Comparison of ENCODE assay signal across 8 cellular contexts in the genomic region with DNA sequence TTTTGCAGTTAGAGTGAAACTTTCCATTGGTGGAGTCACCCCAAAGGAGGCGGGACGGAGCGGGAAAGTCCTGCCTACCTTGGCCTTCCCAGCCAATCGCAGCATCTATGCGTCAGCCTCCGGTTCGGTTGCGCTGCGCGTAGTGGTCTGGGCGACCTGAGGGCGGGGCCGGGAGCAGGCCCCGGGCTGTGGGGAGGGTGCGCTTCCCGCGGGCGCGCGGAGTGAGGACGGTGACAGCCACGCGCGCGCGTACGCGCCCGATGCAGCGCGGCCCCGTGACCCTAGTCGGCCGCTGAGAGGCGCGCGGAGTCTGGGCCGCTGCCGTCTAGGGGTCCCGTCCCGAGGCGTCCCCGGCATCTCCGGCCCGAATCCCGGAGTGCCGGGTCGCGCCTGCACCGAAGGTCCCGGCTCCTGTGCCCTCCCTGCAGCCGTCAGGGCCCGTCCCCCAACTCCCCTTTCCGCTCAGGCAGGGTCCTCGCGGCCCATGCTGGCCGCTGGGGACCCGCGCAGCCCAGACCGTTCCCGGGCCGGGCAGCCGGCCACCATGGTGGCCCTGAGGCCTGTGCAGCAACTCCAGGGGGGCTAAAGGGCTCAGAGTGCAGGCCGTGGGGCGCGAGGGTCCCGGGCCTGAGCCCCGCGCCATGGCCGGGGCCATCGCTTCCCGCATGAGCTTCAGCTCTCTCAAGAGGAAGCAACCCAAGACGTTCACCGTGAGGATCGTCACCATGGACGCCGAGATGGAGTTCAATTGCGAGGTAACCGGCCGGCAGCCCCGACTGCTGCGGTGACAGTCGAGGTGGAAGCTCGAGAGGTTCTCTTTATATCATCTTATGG. TPM values are rescaled to one million over a fixed set of nuclear protein-coding genes. Genes with fewer than 3 reads are reported as not detected.
DNase-seq lines count a peak whose midpoint lies in the region; ATAC-seq and TF ChIP-seq lines count a peak whose summit lies in the region.

A gene (plus strand): TSS at position 276 of the 834 bp plus-strand sequence. CDS start 366 bp downstream, at position 642.

- WGBS in liver = under 1% methylated on average over 84 of the region's 84 CpGs

- H3K4me3 Mint-ChIP-seq in CD4-positive, alpha-beta T cell = peak within 1 kb of the TSS; percentile 98
- H3K4me3 Mint-ChIP-seq in activated CD4-positive, alpha-beta memory T cell treated with anti-CD3 and anti-CD28 coated beads for 36 hours = peak within 1 kb of the TSS; percentile 85

- intact Hi-C loops in CD4-positive, alpha-beta T cell (cut with DNase I, micrococcal nuclease) = loop anchor here (1.0 to 5.0 kb wide), 7 partner anchors 13 to 279 kb away; a partner anchor contains a TSS
- intact Hi-C loops in activated CD4-positive, alpha-beta memory T cell treated with anti-CD3 and anti-CD28 coated beads for 36 hours (cut with micrococcal nuclease) = loop anchor here (1.0 to 10.0 kb wide), 5 partner anchors 15 to 486 kb away; a partner anchor contains a TSS

- H3K4me1 ChIP-seq in liver (ENCODE audit: control insufficient read depth in 4 of 4, insufficient read depth in 4 of 4, low read length in 3 of 4) = peaks cover 1 to 13% (median 10%) of the 10 kb centered on the region in 4 donors

- H3K36me3 Mint-ChIP-seq in CD4-positive, alpha-beta T cell (ENCODE audit: low read depth) = peaks cover 19% of the 10 kb centered on the region
- no peaks in the 10 kb centered on the region for H3K36me3 Mint-ChIP-seq in activated CD4-positive, alpha-beta memory T cell treated with anti-CD3 and anti-CD28 coated beads for 36 hours

- no peaks in the 10 kb centered on the region for H3K9me3 Mint-ChIP-seq in CD4-positive, alpha-beta T cell
- H3K9me3 Mint-ChIP-seq in activated CD4-positive, alpha-beta memory T cell treated with anti-CD3 and anti-CD28 coated beads for 36 hours = no peaks in the 10 kb centered on the region

- TF ChIP-seq CTCF in CD4-positive, alpha-beta T cell (IDR thresholded peaks at IDR 0.05) = no peak
- no peak for TF ChIP-seq CTCF in liver (IDR thresholded peaks at IDR 0.05; ENCODE audit: low read depth, low read length, missing input control)

- POLR2A ChIA-PET in CD4-positive, alpha-beta T cell (lab: Charles Lee) = interaction anchor here (0.7 to 2.8 kb wide), 19 partner anchors 12 to 1337 kb away, joined by 3 to 32 read pairs (median 4); a partner anchor contains a TSS
- POLR2A ChIA-PET in activated CD4-positive, alpha-beta memory T cell treated with anti-CD3 and anti-CD28 coated beads for 36 hours (lab: Charles Lee) = interaction anchor here (0.8 to 3.2 kb wide), 9 partner anchors 9 to 1686 kb away, joined by 3 to 12 read pairs (median 4); a partner anchor contains a TSS

- CTCF ChIA-PET in CD4-positive, alpha-beta T cell (lab: Charles Lee) = interaction anchor here (1.5 to 1.8 kb wide), 2 partner anchors 12 to 14 kb away, joined by 4 to 7 read pairs; no protein-coding TSS in a partner anchor
- CTCF ChIA-PET in activated CD4-positive, alpha-beta memory T cell treated with anti-CD3 and anti-CD28 coated beads for 36 hours (lab: Charles Lee) = interaction anchor here (1.1 to 4.9 kb wide), 7 partner anchors 12 to 33 kb away, joined by 3 to 42 read pairs (median 7); no protein-coding TSS in a partner anchor

- ATAC-seq in CD4-positive, alpha-beta T cell (ENCODE audit: poor library complexity) = peak; percentile 97
- ATAC-seq in GM19438 (IDR thresholded peaks at IDR 0.05; ENCODE audit: low read depth, unreplicated experiment) (peak; percentile 95), HG03575 (IDR thresholded peaks at IDR 0.05; ENCODE audit: extremely low read depth, insufficient number of reproducible peaks, low FRiP score, unreplicated experiment) (peak; percentile 89)

- peaks cover 38% of the 10 kb centered on the region for H3K4me1 Mint-ChIP-seq in CD4-positive, alpha-beta T cell (ENCODE audit: low read depth)
- peaks cover 18% of the 10 kb centered on the region for H3K4me1 Mint-ChIP-seq in activated CD4-positive, alpha-beta memory T cell treated with anti-CD3 and anti-CD28 coated beads for 36 hours (ENCODE audit: low read depth)

- peak in 1 of 2 donors; percentile 18 for TF ChIP-seq RAD21 in liver (IDR thresholded peaks at IDR 0.05)

- peak within 1 kb of the TSS; percentile 84 to 94 (median 87) for H3K4me3 ChIP-seq in liver (ENCODE audit: low read depth in 1 of 3, low read length in 3 of 3)

- H3K9me3 ChIP-seq in CD4-positive, alpha-beta T cell (ENCODE audit: control insufficient read depth, low read length) = no peaks in the 10 kb centered on the region
- no peaks in the 10 kb centered on the region for H3K9me3 ChIP-seq in liver (ENCODE audit: control insufficient read depth in 4 of 4, low read length in 3 of 4)

- DNase-seq in CD4-positive, alpha-beta T cell = peak; percentile 96 to 99 (median 97)
- DNase-seq in NCI-H82 treated with DMSO at 0.1 percent for 48 hours (lab: John Stamatoyannopoulos, UW; ENCODE audit: unreplicated experiment) (peak; percentile 93), dermis microvascular lymphatic vessel endothelial cell (ENCODE audit: low read depth in 2 of 2) (peak; percentile 99 to 100)
- peak; percentile 99 for DNase-seq in activated CD4-positive, alpha-beta memory T cell treated with anti-CD3 and anti-CD28 coated beads for 36 hours
- DNase-seq in stimulated activated CD4-positive, alpha-beta T cell treated with anti-CD3 and anti-CD28 coated beads, Interleukin-4, amount 100 ng/mL, for 24 hours = peak; percentile 99

- no peaks in the 10 kb centered on the region for H3K27me3 ChIP-seq in CD4-positive, alpha-beta T cell (ENCODE audit: control insufficient read depth, insufficient read depth, low read length)
- no peaks in the 10 kb centered on the region for H3K27me3 ChIP-seq in liver (ENCODE audit: control insufficient read depth in 4 of 4, insufficient read depth in 4 of 4, low read length in 3 of 4)

- peak within 1 kb of the TSS; percentile 77 to 92 for H3K9ac ChIP-seq in liver (ENCODE audit: low read depth in 1 of 2, low read length in 2 of 2)

- H3K27ac ChIP-seq in CD4-positive, alpha-beta T cell (ENCODE audit: low read depth, low read length) = peak within 1 kb of the TSS; percentile 87
- peak within 1 kb of the TSS; percentile 79 to 95 for H3K27ac ChIP-seq in liver (ENCODE audit: low read depth in 1 of 2, low read length in 2 of 2)

- H3K27ac Mint-ChIP-seq in CD4-positive, alpha-beta T cell = peak within 1 kb of the TSS; percentile 96
- H3K27ac Mint-ChIP-seq in activated CD4-positive, alpha-beta memory T cell treated with anti-CD3 and anti-CD28 coated beads for 36 hours = peak within 1 kb of the TSS; percentile 95

- no peaks in the 10 kb centered on the region for H3K27me3 Mint-ChIP-seq in CD4-positive, alpha-beta T cell
- H3K27me3 Mint-ChIP-seq in activated CD4-positive, alpha-beta memory T cell treated with anti-CD3 and anti-CD28 coated beads for 36 hours = no peaks in the 10 kb centered on the region

- H3K36me3 ChIP-seq in liver (ENCODE audit: control insufficient read depth in 4 of 4, insufficient read depth in 3 of 4, low read depth in 1 of 4, low read length in 3 of 4) = no peaks in the 10 kb centered on the region

TF ChIP-seq in liver, 16 proteins besides CTCF, POLR2A, EP300 and RAD21:
- TF ChIP-seq RXRA (IDR thresholded peaks at IDR 0.05) (no peak), YY1 (IDR thresholded peaks at IDR 0.05) (peak; percentile 52), EGR1 (IDR thresholded peaks at IDR 0.05; ENCODE audit: low read depth in 2 of 2) (peak; percentile 34 to 38), NR2F2 (IDR thresholded peaks at IDR 0.05) (no peak), FOXA1 (IDR thresholded peaks at IDR 0.05) (peak; percentile 24), TAF1 (conservative IDR thresholded peaks at IDR 0.05) (no peak), SP1 (IDR thresholded peaks at IDR 0.05) (peak; percentile 97), JUND (IDR thresholded peaks at IDR 0.05) (peak; percentile 77 to 82), FOXA2 (IDR thresholded peaks at IDR 0.05) (peak; percentile 36), HNF4A (conservative IDR thresholded peaks at IDR 0.05) (peak in 1 of 2 donors; percentile 17), GABPA (IDR thresholded peaks at IDR 0.05 in 1 of 2, conservative IDR thresholded peaks at IDR 0.05 in 1 of 2) (peak; percentile 31 to 78)
- TF ChIP-seq, protein P1, sequence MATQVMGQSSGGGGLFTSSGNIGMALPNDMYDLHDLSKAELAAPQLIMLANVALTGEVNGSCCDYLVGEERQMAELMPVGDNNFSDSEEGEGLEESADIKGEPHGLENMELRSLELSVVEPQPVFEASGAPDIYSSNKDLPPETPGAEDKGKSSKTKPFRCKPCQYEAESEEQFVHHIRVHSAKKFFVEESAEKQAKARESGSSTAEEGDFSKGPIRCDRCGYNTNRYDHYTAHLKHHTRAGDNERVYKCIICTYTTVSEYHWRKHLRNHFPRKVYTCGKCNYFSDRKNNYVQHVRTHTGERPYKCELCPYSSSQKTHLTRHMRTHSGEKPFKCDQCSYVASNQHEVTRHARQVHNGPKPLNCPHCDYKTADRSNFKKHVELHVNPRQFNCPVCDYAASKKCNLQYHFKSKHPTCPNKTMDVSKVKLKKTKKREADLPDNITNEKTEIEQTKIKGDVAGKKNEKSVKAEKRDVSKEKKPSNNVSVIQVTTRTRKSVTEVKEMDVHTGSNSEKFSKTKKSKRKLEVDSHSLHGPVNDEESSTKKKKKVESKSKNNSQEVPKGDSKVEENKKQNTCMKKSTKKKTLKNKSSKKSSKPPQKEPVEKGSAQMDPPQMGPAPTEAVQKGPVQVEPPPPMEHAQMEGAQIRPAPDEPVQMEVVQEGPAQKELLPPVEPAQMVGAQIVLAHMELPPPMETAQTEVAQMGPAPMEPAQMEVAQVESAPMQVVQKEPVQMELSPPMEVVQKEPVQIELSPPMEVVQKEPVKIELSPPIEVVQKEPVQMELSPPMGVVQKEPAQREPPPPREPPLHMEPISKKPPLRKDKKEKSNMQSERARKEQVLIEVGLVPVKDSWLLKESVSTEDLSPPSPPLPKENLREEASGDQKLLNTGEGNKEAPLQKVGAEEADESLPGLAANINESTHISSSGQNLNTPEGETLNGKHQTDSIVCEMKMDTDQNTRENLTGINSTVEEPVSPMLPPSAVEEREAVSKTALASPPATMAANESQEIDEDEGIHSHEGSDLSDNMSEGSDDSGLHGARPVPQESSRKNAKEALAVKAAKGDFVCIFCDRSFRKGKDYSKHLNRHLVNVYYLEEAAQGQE (IDR thresholded peaks at IDR 0.05) = peak; percentile 47
- TF ChIP-seq, protein P2, sequence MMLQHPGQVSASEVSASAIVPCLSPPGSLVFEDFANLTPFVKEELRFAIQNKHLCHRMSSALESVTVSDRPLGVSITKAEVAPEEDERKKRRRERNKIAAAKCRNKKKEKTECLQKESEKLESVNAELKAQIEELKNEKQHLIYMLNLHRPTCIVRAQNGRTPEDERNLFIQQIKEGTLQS (IDR thresholded peaks at IDR 0.05) = peak; percentile 34

RNA-seq across cellular contexts. Expression of the gene that starts here (rescaled TPM):
- total RNA-seq in CD4-positive, alpha-beta T cell = 10 to 100 TPM; 23.1 to 24.5 TPM
- 10 to 100 TPM; 40.4 to 44.2 TPM for total RNA-seq in activated CD4-positive, alpha-beta memory T cell treated with anti-CD3 and anti-CD28 coated beads for 36 hours
- total RNA-seq in dermis microvascular lymphatic vessel endothelial cell (43.8 and 51.0 TPM in 2 replicates), liver (10 to 100 TPM; 14.1 to 25.2 TPM)
- 1 to 10 TPM; 6.2 to 8.4 TPM for polyA plus RNA-seq in liver

Comparison
In these comparisons a context has a peak if more than half of its experiments do, and no peak if none do; other contexts are left out.
1. Peak in every context shown above with its lines: DNase-seq, ATAC-seq, H3K4me3 ChIP-seq and H3K27ac ChIP-seq.